10 cellular contexts compared by ENCODE assay signal in the genomic region with DNA sequence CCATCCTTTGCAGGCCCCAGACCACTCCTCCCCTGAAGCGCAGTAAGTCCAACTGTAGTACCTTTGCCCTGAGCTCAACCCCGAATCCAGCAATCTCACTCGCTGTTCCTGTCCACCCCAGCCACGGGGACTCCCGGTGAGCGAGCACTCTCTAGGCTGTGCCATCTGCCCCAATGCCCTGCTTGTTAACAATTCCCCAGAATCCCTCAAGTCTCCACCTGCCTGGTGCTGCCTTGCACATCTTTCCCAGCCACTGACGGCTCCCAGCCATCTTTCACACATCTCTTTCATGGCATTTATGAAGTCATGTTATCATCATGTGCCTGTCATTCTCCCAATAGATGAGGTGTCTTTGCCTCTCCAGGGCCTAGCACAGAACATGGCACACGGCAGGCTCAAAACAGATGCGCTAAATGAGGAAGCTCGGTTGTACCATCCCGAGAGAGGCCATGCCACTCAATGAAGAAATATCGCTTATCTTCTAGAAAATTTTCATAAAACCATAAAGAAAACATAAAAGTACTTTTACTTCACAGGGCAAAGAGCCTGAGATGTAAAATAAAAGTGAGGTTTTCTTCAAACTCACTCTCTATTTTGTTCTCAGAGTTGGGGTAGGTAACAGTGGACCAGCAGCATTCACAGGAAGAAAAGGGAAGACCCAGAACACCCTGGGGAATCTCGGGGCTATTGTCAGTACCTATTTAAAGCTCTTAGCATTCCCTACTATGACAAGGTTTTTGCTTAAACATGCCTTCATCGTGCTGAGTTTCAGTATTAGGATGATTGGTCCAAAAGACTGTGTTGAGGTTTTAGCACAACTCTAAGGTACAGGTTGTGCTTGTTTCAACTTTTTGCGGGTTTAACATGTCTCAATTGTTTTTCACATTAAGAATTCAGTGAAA. TPM values are rescaled to one million over a fixed set of nuclear protein-coding genes. Genes with fewer than 3 reads are reported as not detected.
A peak's percentile ranks its signal among the peaks of the same experiment; 100 is the strongest.
DNase-seq lines count a peak whose midpoint lies in the region; ATAC-seq and TF ChIP-seq lines count a peak whose summit lies in the region.
"Had no signal": no experiment of that assay in that cellular context is flagged by ENCODE, and none has a peak within 500 bp of the region (broad histone marks: within the 10 kb centered on the region; RNA-seq: fewer than 3 reads in every experiment).

No MANE protein-coding gene starts in this region.

- H3K9me3 Mint-ChIP-seq in brain: peaks cover 8 to 18% (median 10%) of the 10 kb centered on the region in 5 experiments
- H3K9me3 Mint-ChIP-seq: T-helper 1 cell treated with Interleukin-12 subunit alpha and Interleukin-12 subunit beta and Interleukin-4 antibody, amounts not matched to agents 30 μg/mL and 1 μg/mL, for 36 hours had no signal

- no peak for TF ChIP-seq CTCF in brain (conservative IDR thresholded peaks at IDR 0.05)

- no peak for DNase-seq in caudate nucleus (lab: John Stamatoyannopoulos, UW)
- no peak for DNase-seq in right cardiac atrium
- no peak for DNase-seq in Ammon's horn (ENCODE audit: low spot score)
- no peak for DNase-seq in HuH-7.5 (ENCODE audit: low spot score)
- DNase-seq: NCI-H446 had no signal

- H3K4me1 ChIP-seq in right cardiac atrium (ENCODE audit: control insufficient read depth, insufficient read depth, low read length): peaks cover 10% of the 10 kb centered on the region

- 80% methylated on average over 15 of the region's 15 CpGs for WGBS in right cardiac atrium

- peak overlapping the region; percentile 6 to 96 (median 73) for H3K27ac Mint-ChIP-seq in brain
- H3K27ac Mint-ChIP-seq: T-helper 1 cell treated with Interleukin-12 subunit alpha and Interleukin-12 subunit beta and Interleukin-4 antibody, amounts not matched to agents 30 μg/mL and 1 μg/mL, for 36 hours had no signal

- intact Hi-C loops in right cardiac atrium (cut with DNase I): no loop called here

- H3K9me3 ChIP-seq in right cardiac atrium (ENCODE audit: control insufficient read depth, low read length): no peaks in the 10 kb centered on the region

- peaks cover 41% of the 10 kb centered on the region for H3K4me1 Mint-ChIP-seq in brain

- H3K4me3 Mint-ChIP-seq in brain: no peak overlapping the region
- H3K4me3 Mint-ChIP-seq: T-helper 1 cell treated with Interleukin-12 subunit alpha and Interleukin-12 subunit beta and Interleukin-4 antibody, amounts not matched to agents 30 μg/mL and 1 μg/mL, for 36 hours had no signal

- H3K36me3 Mint-ChIP-seq in brain: peaks cover 39% of the 10 kb centered on the region

- H3K27ac ChIP-seq in caudate nucleus (ENCODE audit: low read depth, low read length): no peak overlapping the region
- no peak overlapping the region for H3K27ac ChIP-seq in right cardiac atrium (ENCODE audit: low read length)

- ATAC-seq in GM18498 (IDR thresholded peaks at IDR 0.05; ENCODE audit: unreplicated experiment) (peak; percentile 95), GM19452 (IDR thresholded peaks at IDR 0.05; ENCODE audit: unreplicated experiment) (peak; percentile 94), HG02970 (IDR thresholded peaks at IDR 0.05; ENCODE audit: low FRiP score, unreplicated experiment) (peak; percentile 80), right cardiac atrium (no peak)

- H3K27me3 Mint-ChIP-seq in brain: no peaks in the 10 kb centered on the region

- no peaks in the 10 kb centered on the region for H3K27me3 ChIP-seq in right cardiac atrium (ENCODE audit: control insufficient read depth, insufficient read depth)

- H3K4me3 ChIP-seq in right cardiac atrium (ENCODE audit: low read length): no peak overlapping the region

RNA-seq across cellular contexts. Expression of a gene that starts 55.2 kb away (rescaled TPM):
- 99.6 TPM for polyA plus RNA-seq in brain (ENCODE audit: insufficient read depth, low read depth, low replicate concordance)
- total RNA-seq in right cardiac atrium: 100 to 1,000 TPM; 130 to 238 (median 203) TPM
- polyA plus RNA-seq in right cardiac atrium: 198 TPM

Comparison
In these comparisons a context has a peak if more than half of its experiments do, and no peak if none do; other contexts are left out.
1. ATAC-seq: peak in GM18498 (single experiment), GM19452 (single experiment) and HG02970 (single experiment); none in right cardiac atrium (0 of 2).